In genomic region chr17:31674717-31675349, GRCh38 we compare ENCODE assay signal across 15 cellular contexts.
DNase-seq lines count a peak whose midpoint lies in the region; ATAC-seq and TF ChIP-seq lines count a peak whose summit lies in the region.
"Had no signal": no experiment of that assay in that cellular context is flagged by ENCODE, and none has a peak within 500 bp of the region (broad histone marks: within the 10 kb centered on the region; RNA-seq: fewer than 3 reads in every experiment).

No MANE protein-coding gene starts in this region.

- no peak overlapping the region for H3K4me3 Mint-ChIP-seq in activated T-helper 17 cell treated with anti-CD3 and anti-CD28 coated beads, Interleukin-2, amount 50 U/mL, for 72 hours
- no peak overlapping the region for H3K4me3 Mint-ChIP-seq in progenitor cell of endocrine pancreas (ENCODE audit: low read depth)
- H3K4me3 Mint-ChIP-seq: activated naive CD4-positive, alpha-beta T cell treated with anti-CD3 and anti-CD28 coated beads, Interleukin-2, amount 50 U/mL, for 24 hours had no signal

- H3K27ac Mint-ChIP-seq in activated T-helper 17 cell treated with anti-CD3 and anti-CD28 coated beads, Interleukin-2, amount 50 U/mL, for 72 hours = no peak overlapping the region
- no peak overlapping the region for H3K27ac Mint-ChIP-seq in progenitor cell of endocrine pancreas
- H3K27ac Mint-ChIP-seq: activated naive CD4-positive, alpha-beta T cell treated with anti-CD3 and anti-CD28 coated beads, Interleukin-2, amount 50 U/mL, for 24 hours had no signal

- DNase-seq in A172 (ENCODE audit: low spot score) (peak; percentile 86), HFF-Myc (ENCODE audit: extremely low read depth, low read depth) (peak; percentile 38), glomerular visceral epithelial cell (ENCODE audit: extremely low spot score) (peak; percentile 80), middle frontal gyrus (ENCODE audit: extremely low spot score, low spot score) (no peak), progenitor cell of endocrine pancreas (ENCODE audit: low spot score, unreplicated experiment) (no peak)
- DNase-seq: activated CD4-positive, alpha-beta T cell treated with anti-CD3 and anti-CD28 coated beads for 48 hours; BE2C; NCI-H1417; NCI-H526 treated with DMSO at 0.1 percent for 48 hours; uterus had no signal

- peaks cover 37% of the 10 kb centered on the region for H3K27me3 Mint-ChIP-seq in activated T-helper 17 cell treated with anti-CD3 and anti-CD28 coated beads, Interleukin-2, amount 50 U/mL, for 72 hours
- H3K27me3 Mint-ChIP-seq in progenitor cell of endocrine pancreas = peaks cover 25% of the 10 kb centered on the region

- TF ChIP-seq CTCF in HFF-Myc (IDR thresholded peaks at IDR 0.05; ENCODE audit: low read depth, low read length, missing control alignments) = no peak
- no peak for TF ChIP-seq CTCF in progenitor cell of endocrine pancreas (IDR thresholded peaks at IDR 0.05; ENCODE audit: unreplicated experiment)

- no peaks in the 10 kb centered on the region for H3K36me3 Mint-ChIP-seq in activated T-helper 17 cell treated with anti-CD3 and anti-CD28 coated beads, Interleukin-2, amount 50 U/mL, for 72 hours (ENCODE audit: low read depth)
- H3K36me3 Mint-ChIP-seq in progenitor cell of endocrine pancreas (ENCODE audit: insufficient read depth) = no peaks in the 10 kb centered on the region
- H3K36me3 Mint-ChIP-seq: activated naive CD4-positive, alpha-beta T cell treated with anti-CD3 and anti-CD28 coated beads, Interleukin-2, amount 50 U/mL, for 24 hours had no signal

- H3K4me3 ChIP-seq in HFF-Myc (replicated peaks; ENCODE audit: low read depth, low read length) = no peak overlapping the region
- H3K4me3 ChIP-seq: right atrium auricular region, uterus had no signal

- peak; percentile 56 for ATAC-seq in activated T-helper 17 cell treated with anti-CD3 and anti-CD28 coated beads, Interleukin-2, amount 50 U/mL, for 72 hours (replicated peaks)
- ATAC-seq in HG02763 (IDR thresholded peaks at IDR 0.05; ENCODE audit: unreplicated experiment) (no peak), GM18520 (IDR thresholded peaks at IDR 0.05; ENCODE audit: unreplicated experiment) (no peak)

- no peaks in the 10 kb centered on the region for H3K4me1 Mint-ChIP-seq in activated T-helper 17 cell treated with anti-CD3 and anti-CD28 coated beads, Interleukin-2, amount 50 U/mL, for 72 hours
- H3K4me1 Mint-ChIP-seq in progenitor cell of endocrine pancreas (ENCODE audit: low read depth) = no peaks in the 10 kb centered on the region
- H3K4me1 Mint-ChIP-seq: activated naive CD4-positive, alpha-beta T cell treated with anti-CD3 and anti-CD28 coated beads, Interleukin-2, amount 50 U/mL, for 24 hours had no signal

- no peaks in the 10 kb centered on the region for H3K9me3 Mint-ChIP-seq in activated T-helper 17 cell treated with anti-CD3 and anti-CD28 coated beads, Interleukin-2, amount 50 U/mL, for 72 hours
- H3K9me3 Mint-ChIP-seq in progenitor cell of endocrine pancreas (ENCODE audit: low read depth) = no peaks in the 10 kb centered on the region
- H3K9me3 Mint-ChIP-seq: activated naive CD4-positive, alpha-beta T cell treated with anti-CD3 and anti-CD28 coated beads, Interleukin-2, amount 50 U/mL, for 24 hours had no signal

Comparison
In these comparisons a context has a peak if more than half of its experiments do, and no peak if none do; other contexts are left out.
1. DNase-seq: peak in A172 (single experiment), HFF-Myc (single experiment) and glomerular visceral epithelial cell (single experiment); none in middle frontal gyrus (single experiment) and progenitor cell of endocrine pancreas (single experiment).